Comparison of ENCODE assay signal across 1 cellular context in the genomic region with DNA sequence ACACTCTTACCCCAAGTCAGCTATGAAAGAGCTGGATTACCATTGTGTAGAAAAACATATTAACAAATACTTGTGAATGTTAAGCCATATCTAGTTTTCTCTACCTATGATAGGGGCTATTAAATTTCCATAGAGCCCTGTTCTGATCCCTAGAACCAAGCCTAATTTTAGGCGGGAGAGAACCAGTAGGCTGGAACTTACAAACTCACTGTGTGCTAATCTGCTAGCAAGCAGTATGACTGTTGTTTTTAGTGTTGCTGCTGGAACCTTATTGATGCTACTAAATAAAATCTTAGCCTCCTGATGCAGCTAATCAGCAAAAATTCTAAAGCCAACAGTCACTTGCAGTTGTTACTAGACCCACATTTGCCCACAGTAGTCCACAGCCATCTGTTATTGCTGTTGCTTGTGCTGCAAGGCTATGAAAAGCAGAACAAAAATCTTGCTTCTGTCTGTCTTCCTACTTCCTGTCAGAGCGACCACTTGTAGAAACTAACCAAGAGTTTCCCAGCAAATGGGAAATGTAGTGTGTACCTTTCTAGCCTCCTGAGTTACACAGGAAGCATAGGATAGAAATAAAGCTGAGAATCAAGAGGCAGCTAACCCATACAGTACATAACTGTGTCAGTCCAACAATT.
TF ChIP-seq lines count a peak whose summit lies in the region.

No MANE protein-coding gene starts in this region.

TF ChIP-seq in GM23338, 12 proteins besides CTCF, POLR2A, EP300 and RAD21:
- TF ChIP-seq, protein P1, sequence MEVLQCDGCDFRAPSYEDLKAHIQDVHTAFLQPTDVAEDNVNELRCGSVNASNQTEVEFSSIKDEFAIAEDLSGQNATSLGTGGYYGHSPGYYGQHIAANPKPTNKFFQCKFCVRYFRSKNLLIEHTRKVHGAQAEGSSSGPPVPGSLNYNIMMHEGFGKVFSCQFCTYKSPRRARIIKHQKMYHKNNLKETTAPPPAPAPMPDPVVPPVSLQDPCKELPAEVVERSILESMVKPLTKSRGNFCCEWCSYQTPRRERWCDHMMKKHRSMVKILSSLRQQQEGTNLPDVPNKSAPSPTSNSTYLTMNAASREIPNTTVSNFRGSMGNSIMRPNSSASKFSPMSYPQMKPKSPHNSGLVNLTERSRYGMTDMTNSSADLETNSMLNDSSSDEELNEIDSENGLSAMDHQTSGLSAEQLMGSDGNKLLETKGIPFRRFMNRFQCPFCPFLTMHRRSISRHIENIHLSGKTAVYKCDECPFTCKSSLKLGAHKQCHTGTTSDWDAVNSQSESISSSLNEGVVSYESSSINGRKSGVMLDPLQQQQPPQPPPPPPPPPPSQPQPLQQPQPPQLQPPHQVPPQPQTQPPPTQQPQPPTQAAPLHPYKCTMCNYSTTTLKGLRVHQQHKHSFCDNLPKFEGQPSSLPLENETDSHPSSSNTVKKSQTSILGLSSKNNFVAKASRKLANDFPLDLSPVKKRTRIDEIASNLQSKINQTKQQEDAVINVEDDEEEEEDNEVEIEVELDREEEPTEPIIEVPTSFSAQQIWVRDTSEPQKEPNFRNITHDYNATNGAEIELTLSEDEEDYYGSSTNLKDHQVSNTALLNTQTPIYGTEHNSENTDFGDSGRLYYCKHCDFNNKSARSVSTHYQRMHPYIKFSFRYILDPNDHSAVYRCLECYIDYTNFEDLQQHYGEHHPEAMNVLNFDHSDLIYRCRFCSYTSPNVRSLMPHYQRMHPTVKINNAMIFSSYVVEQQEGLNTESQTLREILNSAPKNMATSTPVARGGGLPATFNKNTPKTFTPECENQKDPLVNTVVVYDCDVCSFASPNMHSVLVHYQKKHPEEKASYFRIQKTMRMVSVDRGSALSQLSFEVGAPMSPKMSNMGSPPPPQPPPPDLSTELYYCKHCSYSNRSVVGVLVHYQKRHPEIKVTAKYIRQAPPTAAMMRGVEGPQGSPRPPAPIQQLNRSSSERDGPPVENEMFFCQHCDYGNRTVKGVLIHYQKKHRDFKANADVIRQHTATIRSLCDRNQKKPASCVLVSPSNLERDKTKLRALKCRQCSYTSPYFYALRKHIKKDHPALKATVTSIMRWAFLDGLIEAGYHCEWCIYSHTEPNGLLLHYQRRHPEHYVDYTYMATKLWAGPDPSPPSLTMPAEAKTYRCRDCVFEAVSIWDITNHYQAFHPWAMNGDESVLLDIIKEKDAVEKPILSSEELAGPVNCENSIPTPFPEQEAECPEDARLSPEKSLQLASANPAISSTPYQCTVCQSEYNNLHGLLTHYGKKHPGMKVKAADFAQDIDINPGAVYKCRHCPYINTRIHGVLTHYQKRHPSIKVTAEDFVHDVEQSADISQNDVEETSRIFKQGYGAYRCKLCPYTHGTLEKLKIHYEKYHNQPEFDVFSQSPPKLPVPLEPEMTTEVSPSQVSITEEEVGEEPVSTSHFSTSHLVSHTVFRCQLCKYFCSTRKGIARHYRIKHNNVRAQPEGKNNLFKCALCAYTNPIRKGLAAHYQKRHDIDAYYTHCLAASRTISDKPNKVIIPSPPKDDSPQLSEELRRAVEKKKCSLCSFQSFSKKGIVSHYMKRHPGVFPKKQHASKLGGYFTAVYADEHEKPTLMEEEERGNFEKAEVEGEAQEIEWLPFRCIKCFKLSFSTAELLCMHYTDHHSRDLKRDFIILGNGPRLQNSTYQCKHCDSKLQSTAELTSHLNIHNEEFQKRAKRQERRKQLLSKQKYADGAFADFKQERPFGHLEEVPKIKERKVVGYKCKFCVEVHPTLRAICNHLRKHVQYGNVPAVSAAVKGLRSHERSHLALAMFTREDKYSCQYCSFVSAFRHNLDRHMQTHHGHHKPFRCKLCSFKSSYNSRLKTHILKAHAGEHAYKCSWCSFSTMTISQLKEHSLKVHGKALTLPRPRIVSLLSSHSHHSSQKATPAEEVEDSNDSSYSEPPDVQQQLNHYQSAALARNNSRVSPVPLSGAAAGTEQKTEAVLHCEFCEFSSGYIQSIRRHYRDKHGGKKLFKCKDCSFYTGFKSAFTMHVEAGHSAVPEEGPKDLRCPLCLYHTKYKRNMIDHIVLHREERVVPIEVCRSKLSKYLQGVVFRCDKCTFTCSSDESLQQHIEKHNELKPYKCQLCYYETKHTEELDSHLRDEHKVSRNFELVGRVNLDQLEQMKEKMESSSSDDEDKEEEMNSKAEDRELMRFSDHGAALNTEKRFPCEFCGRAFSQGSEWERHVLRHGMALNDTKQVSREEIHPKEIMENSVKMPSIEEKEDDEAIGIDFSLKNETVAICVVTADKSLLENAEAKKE (CRISPR knock-in tag; IDR thresholded peaks at IDR 0.05): no peak
